In genomic region chr1:227790868-227791267, GRCh38 we compare ENCODE assay signal across 19 cellular contexts. TPM values are rescaled to one million over a fixed set of nuclear protein-coding genes. Genes with fewer than 3 reads are reported as not detected.
A peak's percentile ranks its signal among the peaks of the same experiment; 100 is the strongest.
DNase-seq lines count a peak whose midpoint lies in the region; ATAC-seq and TF ChIP-seq lines count a peak whose summit lies in the region.
"Had no signal": no experiment of that assay in that cellular context is flagged by ENCODE, and none has a peak within 500 bp of the region (broad histone marks: within the 10 kb centered on the region; RNA-seq: fewer than 3 reads in every experiment).

No MANE protein-coding gene starts in this region.

- TF ChIP-seq POLR2A in esophagus muscularis mucosa (IDR thresholded peaks at IDR 0.05; ENCODE audit: low read depth), result no peak
- TF ChIP-seq POLR2A in sigmoid colon (IDR thresholded peaks at IDR 0.05), result no peak

- H3K79me2 ChIP-seq in neural progenitor cell (ENCODE audit: low read depth), result no peaks in the 10 kb centered on the region

- WGBS in esophagus muscularis mucosa, result 93% methylated on average over 4 of the region's 4 CpGs
- 61 to 84% methylated on average over 4 of the region's 4 CpGs for WGBS in sigmoid colon, 2 donors

- peak overlapping the region; percentile 43 for H3K27ac Mint-ChIP-seq in CD4-positive, alpha-beta T cell
- no peak overlapping the region for H3K27ac Mint-ChIP-seq in neural progenitor cell
- H3K27ac Mint-ChIP-seq: GM23338 had no signal

- H3K9me3 Mint-ChIP-seq in CD4-positive, alpha-beta T cell, result no peaks in the 10 kb centered on the region
- no peaks in the 10 kb centered on the region for H3K9me3 Mint-ChIP-seq in neural progenitor cell
- H3K9me3 Mint-ChIP-seq: GM23338 had no signal

- H3K27me3 ChIP-seq in CD4-positive, alpha-beta T cell (ENCODE audit: control insufficient read depth, insufficient read depth, low read length), result no peaks in the 10 kb centered on the region
- H3K27me3 ChIP-seq in esophagus muscularis mucosa, result peaks cover 0 to 6% (median under 1%) of the 10 kb centered on the region in 4 donors
- H3K27me3 ChIP-seq in neural progenitor cell, result peaks cover 37% of the 10 kb centered on the region
- H3K27me3 ChIP-seq in sigmoid colon, result no peaks in the 10 kb centered on the region
- H3K27me3 ChIP-seq: SJSA1 had no signal

- no peak for TF ChIP-seq EP300 in esophagus muscularis mucosa (IDR thresholded peaks at IDR 0.05)
- no peak for TF ChIP-seq EP300 in sigmoid colon (IDR thresholded peaks at IDR 0.05)

- no peak for TF ChIP-seq CTCF in CD4-positive, alpha-beta T cell (IDR thresholded peaks at IDR 0.05)
- TF ChIP-seq CTCF in GM13977 (IDR thresholded peaks at IDR 0.05; ENCODE audit: extremely low read depth, insufficient read depth, missing control alignments) (no peak), esophagus muscularis mucosa (IDR thresholded peaks at IDR 0.05) (no peak), neural progenitor cell (IDR thresholded peaks at IDR 0.05) (no peak), sigmoid colon (IDR thresholded peaks at IDR 0.05) (no peak)

- H3K36me3 Mint-ChIP-seq in CD4-positive, alpha-beta T cell (ENCODE audit: low read depth), result no peaks in the 10 kb centered on the region
- H3K36me3 Mint-ChIP-seq in neural progenitor cell, result no peaks in the 10 kb centered on the region

- no peaks in the 10 kb centered on the region for H3K9me3 ChIP-seq in CD4-positive, alpha-beta T cell (ENCODE audit: control insufficient read depth, low read length)
- H3K9me3 ChIP-seq in esophagus muscularis mucosa, result no peaks in the 10 kb centered on the region
- H3K9me3 ChIP-seq in neural progenitor cell (ENCODE audit: low read depth), result no peaks in the 10 kb centered on the region
- H3K9me3 ChIP-seq in sigmoid colon, result no peaks in the 10 kb centered on the region
- H3K9me3 ChIP-seq: A549, SJSA1 had no signal

- H3K27me3 Mint-ChIP-seq in CD4-positive, alpha-beta T cell, result no peaks in the 10 kb centered on the region
- peaks cover 25% of the 10 kb centered on the region for H3K27me3 Mint-ChIP-seq in neural progenitor cell (ENCODE audit: insufficient read depth, low read depth)

- POLR2A ChIA-PET in CD4-positive, alpha-beta T cell (lab: Charles Lee), result no interaction called here

- no peak overlapping the region for H3K4me3 ChIP-seq in esophagus muscularis mucosa
- H3K4me3 ChIP-seq in neural progenitor cell, result no peak overlapping the region
- H3K4me3 ChIP-seq in sigmoid colon, result no peak overlapping the region
- H3K4me3 ChIP-seq: A549, GM23338, K562, PC-9, SJSA1 had no signal

- peak overlapping the region; percentile 50 for H3K4me3 Mint-ChIP-seq in CD4-positive, alpha-beta T cell
- H3K4me3 Mint-ChIP-seq in neural progenitor cell, result peak overlapping the region; percentile 25
- H3K4me3 Mint-ChIP-seq: GM23338 had no signal

- H3K4me2 ChIP-seq in neural progenitor cell, result no peak overlapping the region
- H3K4me2 ChIP-seq: A549, GM23338, PC-9 had no signal

- intact Hi-C loops in CD4-positive, alpha-beta T cell (cut with DNase I, micrococcal nuclease), result no loop called here
- intact Hi-C loops in esophagus muscularis mucosa (cut with DNase I) (no loop called here), sigmoid colon (cut with DNase I) (no loop called here)

- no peak overlapping the region for H2AFZ ChIP-seq in neural progenitor cell (replicated peaks)
- H2AFZ ChIP-seq: GM23338, PC-9 had no signal

- H3K36me3 ChIP-seq in esophagus muscularis mucosa, result no peaks in the 10 kb centered on the region
- no peaks in the 10 kb centered on the region for H3K36me3 ChIP-seq in neural progenitor cell
- no peaks in the 10 kb centered on the region for H3K36me3 ChIP-seq in sigmoid colon
- H3K36me3 ChIP-seq: SJSA1 had no signal

- CTCF ChIA-PET in CD4-positive, alpha-beta T cell (lab: Charles Lee), result no interaction called here

- in situ Hi-C loops in GM13977 (cut with MboI; ENCODE audit: low pct_unique_long_range_greater_than_20kb, low sequenced_read_pairs, unreplicated experiment), result no loop called here

- ATAC-seq in CD4-positive, alpha-beta T cell (ENCODE audit: poor library complexity), result no peak
- ATAC-seq: A549, GM23338, HCT116, K562 had no signal

- H3K4me1 ChIP-seq in esophagus muscularis mucosa (peaks cover 28 to 52% (median 47%) of the 10 kb centered on the region in 4 donors), neural progenitor cell (peaks cover 18% of the 10 kb centered on the region), sigmoid colon (peaks cover 0 to 50% (median 37%) of the 10 kb centered on the region in 4 donors)

- no peak overlapping the region for H3K27ac ChIP-seq in CD4-positive, alpha-beta T cell (ENCODE audit: low read depth, low read length)
- H3K27ac ChIP-seq in esophagus muscularis mucosa (replicated peaks in 1 of 4), result no peak overlapping the region
- H3K27ac ChIP-seq in neural progenitor cell, result no peak overlapping the region
- no peak overlapping the region for H3K27ac ChIP-seq in sigmoid colon
- H3K27ac ChIP-seq in caudate nucleus (ENCODE audit: low read depth, low read length), result no peak overlapping the region
- H3K27ac ChIP-seq: A549, C4-2B, PC-9, SJSA1 had no signal

- H3K9ac ChIP-seq in neural progenitor cell, result no peak overlapping the region

- peaks cover 29% of the 10 kb centered on the region for H3K4me1 Mint-ChIP-seq in CD4-positive, alpha-beta T cell (ENCODE audit: low read depth)
- peaks cover 19% of the 10 kb centered on the region for H3K4me1 Mint-ChIP-seq in neural progenitor cell

- H4K20me1 ChIP-seq in neural progenitor cell (ENCODE audit: low read depth), result peaks cover 4% of the 10 kb centered on the region

- H3F3A ChIP-seq in neural progenitor cell (ENCODE audit: low read depth), result peaks cover 16% of the 10 kb centered on the region

- no peak for DNase-seq in CD4-positive, alpha-beta T cell
- DNase-seq in GM13977 (ENCODE audit: low spot score), result peak; percentile 11
- DNase-seq in esophagus muscularis mucosa (ENCODE audit: extremely low spot score), result peak; percentile 86
- DNase-seq in neural progenitor cell (ENCODE audit: low spot score), result no peak
- DNase-seq in sigmoid colon, result no peak
- no peak for DNase-seq in caudate nucleus (lab: John Stamatoyannopoulos, UW)
- DNase-seq in CD1c-positive myeloid dendritic cell (ENCODE audit: extremely low spot score), result no peak
- DNase-seq: DMS79, NCI-H1417 treated with DMSO at 0.1 percent for 48 hours, NCI-H2081, NCI-H510A, NCI-H82, PC-9 had no signal

RNA-seq across cellular contexts. Expression of gene PRSS38, which starts 24.6 kb away (rescaled TPM):
- not detected for total RNA-seq in CD4-positive, alpha-beta T cell
- total RNA-seq in esophagus muscularis mucosa, result not detected
- not detected in 2 replicates for total RNA-seq in neural progenitor cell (ENCODE audit: low replicate concordance)
- total RNA-seq in sigmoid colon, result not detected
- polyA plus RNA-seq in sigmoid colon, result not detected
- total RNA-seq: GM23338, PC-9, SJSA1 had no signal
- polyA plus RNA-seq: A549, GM23338 had no signal

RNA-seq across cellular contexts. Expression of gene SNAP47, which starts 55.6 kb away (rescaled TPM):
- total RNA-seq in CD4-positive, alpha-beta T cell, result 10 to 100 TPM; 12.8 to 14.0 TPM
- total RNA-seq in esophagus muscularis mucosa, result 10 to 100 TPM; 26.6 to 41.0 (median 38.8) TPM
- 52.8 and 54.8 TPM in 2 replicates for total RNA-seq in neural progenitor cell (ENCODE audit: low replicate concordance)
- 10 to 100 TPM; 33.9 to 51.6 (median 35.8) TPM for total RNA-seq in sigmoid colon
- 10 to 100 TPM; 13.8 to 19.9 (median 17.1) TPM for polyA plus RNA-seq in sigmoid colon

RNA-seq across cellular contexts. Expression of gene JMJD4, which starts 55.8 kb away (rescaled TPM):
- 10 to 100 TPM; 11.4 to 11.9 TPM for total RNA-seq in CD4-positive, alpha-beta T cell
- total RNA-seq in esophagus muscularis mucosa (10 to 100 TPM; 10.8 to 18.4 (median 14.2) TPM), neural progenitor cell (ENCODE audit: low replicate concordance) (7.5 and 13.6 TPM in 2 replicates), sigmoid colon (10 to 100 TPM; 13.8 to 20.5 (median 14.8) TPM)
- 10 to 100 TPM in 1 of 3 donors, 1 to 10 TPM in 2; 7.8 to 13.5 (median 8.8) TPM for polyA plus RNA-seq in sigmoid colon

Comparison
In these comparisons a context has a peak if more than half of its experiments do, and no peak if none do; other contexts are left out.
1. DNase-seq: peak in GM13977 (single experiment) and esophagus muscularis mucosa (single experiment); none in CD4-positive, alpha-beta T cell (0 of 10), neural progenitor cell (single experiment), sigmoid colon (single experiment), caudate nucleus (0 of 61) and CD1c-positive myeloid dendritic cell (single experiment).